Comparison of ENCODE assay signal across 11 cellular contexts in genomic region chr2:187586091-187586632, GRCh38. TPM values are rescaled to one million over a fixed set of nuclear protein-coding genes. Genes with fewer than 3 reads are reported as not detected.
DNase-seq lines count a peak whose midpoint lies in the region; ATAC-seq, FAIRE-seq and TF ChIP-seq lines count a peak whose summit lies in the region.
"Had no signal": no experiment of that assay in that cellular context is flagged by ENCODE, and none has a peak within 500 bp of the region (broad histone marks: within the 10 kb centered on the region; RNA-seq: fewer than 3 reads in every experiment).

No MANE protein-coding gene starts in this region.

- H4K20me1 ChIP-seq in K562 (replicated peaks; ENCODE audit: control insufficient read depth, insufficient read depth, low read length): no peaks in the 10 kb centered on the region

- no peak for TF ChIP-seq CTCF in K562 (IDR thresholded peaks at IDR 0.05 in 2 of 3, conservative IDR thresholded peaks at IDR 0.05 in 1 of 3; ENCODE audit: insufficient read depth in 2 of 3, low read depth in 1 of 3, low read length in 3 of 3)
- TF ChIP-seq CTCF in ovary (IDR thresholded peaks at IDR 0.05): no peak
- TF ChIP-seq CTCF in thyroid gland (IDR thresholded peaks at IDR 0.05): no peak

- FAIRE-seq in K562 (lab: Jason Lieb, UNC): no peak

- H3K4me3 ChIP-seq in K562: no peak overlapping the region
- no peak overlapping the region for H3K4me3 ChIP-seq in ovary
- no peak overlapping the region for H3K4me3 ChIP-seq in thyroid gland (replicated peaks in 1 of 3)

- no peak overlapping the region for H2AFZ ChIP-seq in K562 (ENCODE audit: low read depth, low read length)

- in situ Hi-C loops in K562 (cut with MboI): loop anchor here (25.0 kb wide), 1 partner anchor 926 kb away; no protein-coding TSS in a partner anchor

- H3K9ac ChIP-seq in K562 (ENCODE audit: insufficient read depth in 1 of 2, low read depth in 2 of 2, low read length in 2 of 2): no peak overlapping the region

- H3K4me2 ChIP-seq in K562 (ENCODE audit: insufficient read depth, low read length): no peak overlapping the region

- no peaks in the 10 kb centered on the region for H3K9me3 ChIP-seq in K562 (replicated peaks; ENCODE audit: control insufficient read depth, insufficient read depth, low read depth, low read length)
- no peaks in the 10 kb centered on the region for H3K9me3 ChIP-seq in ovary
- H3K9me3 ChIP-seq in thyroid gland: no peaks in the 10 kb centered on the region

- H3K36me3 ChIP-seq in K562 (ENCODE audit: control insufficient read depth, insufficient read depth, low read length) (no peaks in the 10 kb centered on the region), ovary (no peaks in the 10 kb centered on the region), thyroid gland (no peaks in the 10 kb centered on the region)

- CTCF ChIA-PET in K562 (lab: Yijun Ruan, JAX; ENCODE audit: low intra/inter-chr PET ratio): interaction anchor here (1.1 kb wide), 1 partner anchor 88 kb away, joined by 3 read pairs; no protein-coding TSS in a partner anchor

- intact Hi-C loops in K562 (cut with micrococcal nuclease): loop anchor here (10.0 kb wide), 1 partner anchor 929 kb away; no protein-coding TSS in a partner anchor
- intact Hi-C loops in ovary (cut with DNase I): loop anchor here in 1 of 4 donors (10.0 kb wide), 1 partner anchor 929 kb away; no protein-coding TSS in a partner anchor
- intact Hi-C loops in thyroid gland (cut with DNase I): loop anchor here (10.0 kb wide), 1 partner anchor 259 kb away; no protein-coding TSS in a partner anchor

- peak; percentile 82 for ATAC-seq in GM21529 (IDR thresholded peaks at IDR 0.05; ENCODE audit: unreplicated experiment)
- ATAC-seq in K562: no peak

- no peaks in the 10 kb centered on the region for H3K9me1 ChIP-seq in K562 (ENCODE audit: control insufficient read depth, insufficient read depth, low read length)

- H3K79me2 ChIP-seq in K562 (ENCODE audit: control insufficient read depth, insufficient read depth, low read length): no peaks in the 10 kb centered on the region

- TF ChIP-seq POLR2A in K562 (conservative IDR thresholded peaks at IDR 0.05): no peak
- no peak for TF ChIP-seq POLR2A in ovary (IDR thresholded peaks at IDR 0.05)
- TF ChIP-seq POLR2A in thyroid gland (IDR thresholded peaks at IDR 0.05): no peak

- whole genome bisulfite sequencing in K562 (ENCODE audit: insufficient coverage, low coverage, missing lambda C conversion rate): 39% methylated on average over 3 of the region's 3 CpGs
- WGBS in ovary, 3 donors: 23 to 42% (median 27%) methylated on average over 3 of the region's 3 CpGs
- WGBS in thyroid gland, 2 donors: 82 to 86% methylated on average over 3 of the region's 3 CpGs

- no peaks in the 10 kb centered on the region for H3K27me3 ChIP-seq in K562 (ENCODE audit: control insufficient read depth in 2 of 2, insufficient read depth in 2 of 2, low read length in 2 of 2)
- no peaks in the 10 kb centered on the region for H3K27me3 ChIP-seq in ovary
- no peaks in the 10 kb centered on the region for H3K27me3 ChIP-seq in thyroid gland

- TF ChIP-seq EP300 in K562 (IDR thresholded peaks at IDR 0.05; ENCODE audit: low read length) (no peak), ovary (IDR thresholded peaks at IDR 0.05) (no peak)

- BruUV-seq in K562 (replicated peaks; lab: Mats Ljungman, UMichigan): no TSS peak

- no peak for TF ChIP-seq RAD21 in K562 (CRISPR knock-in tag; conservative IDR thresholded peaks at IDR 0.05 in 1 of 2, IDR thresholded peaks at IDR 0.05 in 1 of 2)

- H3K27ac ChIP-seq in K562 (ENCODE audit: extremely low read depth, low read depth, low read length): no peak overlapping the region
- no peak overlapping the region for H3K27ac ChIP-seq in ovary
- no peak overlapping the region for H3K27ac ChIP-seq in thyroid gland

- POLR2A ChIA-PET in K562 (lab: Yijun Ruan, JAX): interaction anchor here (0.7 kb wide), 1 partner anchor 618 kb away, joined by 3 read pairs; no protein-coding TSS in a partner anchor

- peaks cover 0 to 4% of the 10 kb centered on the region in 2 experiments; a peak in 1 of 5 replicates for H3K4me1 ChIP-seq in K562 (replicated peaks in 1 of 2; ENCODE audit: control insufficient read depth in 2 of 2, insufficient read depth in 2 of 2, low read length in 2 of 2)
- no peaks in the 10 kb centered on the region for H3K4me1 ChIP-seq in ovary (ENCODE audit: insufficient read depth)
- H3K4me1 ChIP-seq in thyroid gland: no peaks in the 10 kb centered on the region

- DNase-seq in COLO829 (ENCODE audit: low spot score) (peak; percentile 6), LHCN-M2 (ENCODE audit: low read depth) (peak; percentile 45), K562 (ENCODE audit: extremely low read depth in 1 of 4, low spot score in 3 of 4) (no peak), ovary (no peak), NCI-H187 treated with DMSO at 0.1 percent for 48 hours (lab: John Stamatoyannopoulos, UW) (no peak), thyroid gland (no peak), globus pallidus (ENCODE audit: low spot score) (no peak)
- DNase-seq: NCI-H510A treated with DMSO at 0.1 percent for 48 hours; nephron progenitor cell; stimulated activated naive CD4-positive, alpha-beta T cell had no signal

TF ChIP-seq in K562, 482 proteins besides CTCF, POLR2A, EP300 and RAD21 (continues in another document):
- TF ChIP-seq RFX1 (IDR thresholded peaks at IDR 0.05) (no peak), CEBPG (CRISPR knock-in tag; IDR thresholded peaks at IDR 0.05) (no peak), CEBPG (tag; conservative IDR thresholded peaks at IDR 0.05 in 1 of 2, IDR thresholded peaks at IDR 0.05 in 1 of 2) (peak in 1 of 2 experiments; percentile 48; a peak in 1 of 4 replicates), KDM4B (IDR thresholded peaks at IDR 0.05; ENCODE audit: borderline replicate concordance in 2 of 2, low read depth in 1 of 2) (no peak), GTF2E2 (tag; IDR thresholded peaks at IDR 0.05) (no peak), GABPA (tag; conservative IDR thresholded peaks at IDR 0.05; ENCODE audit: low read depth) (peak; percentile 70), TSHZ1 (CRISPR knock-in tag; IDR thresholded peaks at IDR 0.05) (no peak)

RNA-seq across cellular contexts. Expression of gene TFPI, which starts 31.9 kb away (rescaled TPM):
- 482 and 608 TPM in 2 replicates for total RNA-seq in LHCN-M2 (2014; rRNA removed)
- 72.2 TPM for polyA plus RNA-seq in LHCN-M2 (2012)
- total RNA-seq in K562 (2011; cell fraction: chromatin; rRNA removed; ENCODE audit: low replicate concordance): 87.5 and 177 TPM in 2 replicates
- 61.4 and 81.3 TPM in 2 replicates for total RNA-seq in K562 (2011; cell fraction: nucleolus; rRNA removed)
- 135 and 144 TPM in 2 replicates for total RNA-seq in K562 (2011; cell fraction: nucleoplasm; rRNA removed)
- total RNA-seq in K562 (2014; rRNA removed): 35.4 and 53.5 TPM in 2 replicates
- total RNA-seq in K562 (2014; rRNA removed; fragmentation: Illumina TruSeq; extraction: Trizol): 100 and 145 TPM in 2 replicates
- total RNA-seq in K562 (2015; rRNA removed; fragmentation: Illumina TruSeq; extraction: Trizol): 54.3 and 58.1 TPM in 2 replicates
- 74.7 and 83.0 TPM in 2 replicates for total RNA-seq in K562 (2021)
- 179 and 1,046 TPM in 2 replicates for polyA plus RNA-seq in K562 (2011; rRNA removed)
- 33.6 and 424 TPM in 2 replicates for polyA plus RNA-seq in K562 (2011; cell fraction: cytosol; rRNA removed)
- polyA plus RNA-seq in K562 (2011; cell fraction: nucleus; rRNA removed): 32.9 and 293 TPM in 2 replicates
- polyA plus RNA-seq in K562 (2012): 51.0 and 52.7 TPM in 2 replicates
- polyA plus RNA-seq in K562 (2014; fragmentation: Illumina TruSeq; extraction: Trizol): 104 TPM in 2 replicates
- 100 to 1,000 TPM; 179 to 219 TPM for polyA plus RNA-seq in K562 (2014; fragmentation: Nextera tagmentation; extraction: Ambion mirVana)
- 61.8 and 76.3 TPM in 2 replicates for polyA plus RNA-seq in K562 (2014; rRNA removed)
- polyA minus RNA-seq in K562 (2011; rRNA and poly(A)+ RNA removed): 205 and 989 TPM in 2 replicates
- polyA minus RNA-seq in K562 (2011; cell fraction: cytosol; rRNA and poly(A)+ RNA removed): 60.0 and 237 TPM in 2 replicates
- 74.2 and 485 TPM in 2 replicates for polyA minus RNA-seq in K562 (2011; cell fraction: nucleus; rRNA and poly(A)+ RNA removed)
- 10 to 100 TPM; 23.3 to 65.0 (median 48.8) TPM for total RNA-seq in ovary
- 10 to 100 TPM; 31.5 to 98.0 TPM for polyA plus RNA-seq in ovary
- total RNA-seq in thyroid gland: 100 to 1,000 TPM in 3 of 4 donors, 10 to 100 TPM in 1; 56.7 to 208 (median 144) TPM

Comparison
In these comparisons a context has a peak if more than half of its experiments do, and no peak if none do; other contexts are left out.
1. DNase-seq: peak in COLO829 (single experiment) and LHCN-M2 (single experiment); none in K562 (0 of 4), ovary (0 of 5), NCI-H187 treated with DMSO at 0.1 percent for 48 hours (single experiment), thyroid gland (0 of 2) and globus pallidus (single experiment).